In the genomic region with DNA sequence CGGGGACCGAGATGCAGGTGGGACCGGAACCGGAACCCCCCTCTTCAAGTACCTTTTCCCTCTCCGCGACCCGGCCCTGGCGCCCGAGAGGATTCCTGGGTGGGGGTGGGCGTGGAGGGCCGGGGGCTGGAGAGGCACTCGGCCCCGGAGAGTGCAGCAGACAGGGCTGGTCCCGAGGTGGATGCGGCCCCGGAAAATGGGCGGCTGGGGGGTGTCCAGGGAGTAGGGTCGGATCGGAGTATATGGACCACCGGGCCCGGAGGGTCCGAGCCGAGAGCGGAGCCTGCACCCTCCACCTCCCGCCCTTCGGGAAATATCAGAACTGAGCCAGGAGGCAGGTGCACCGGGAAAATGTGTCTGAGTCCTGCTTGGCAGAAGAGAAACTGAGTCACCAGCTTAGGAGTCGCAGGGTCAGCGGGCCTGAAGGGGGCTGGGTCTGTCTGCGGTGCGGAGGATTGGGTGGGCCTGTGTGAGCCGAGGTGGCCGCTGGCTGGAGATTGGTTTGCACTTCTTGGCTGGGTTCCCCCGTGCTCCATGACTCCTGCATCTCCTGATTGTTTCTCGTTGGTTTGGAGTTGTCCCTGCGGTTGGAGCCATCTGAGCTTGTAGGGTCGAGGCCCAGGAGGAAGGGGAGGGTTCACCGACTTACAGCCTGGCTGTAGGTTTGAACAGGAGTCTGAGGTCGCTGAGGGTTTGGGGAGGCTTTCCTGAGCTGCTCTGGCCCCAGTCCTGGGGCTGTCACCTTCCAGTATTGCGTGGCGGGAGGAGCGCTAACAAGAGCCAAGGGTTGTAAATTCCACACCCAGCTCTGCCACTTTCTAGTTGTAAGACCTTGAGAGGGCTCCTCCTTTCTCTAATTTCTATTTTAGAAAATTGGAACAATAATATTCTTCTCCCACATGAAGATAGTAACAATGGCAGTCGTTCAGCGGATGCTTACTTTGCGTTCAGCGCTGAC, we compare ENCODE assay signal across 8 cellular contexts. TPM values are rescaled to one million over a fixed set of nuclear protein-coding genes. Genes with fewer than 3 reads are reported as not detected.
DNase-seq lines count a peak whose midpoint lies in the region; ATAC-seq and TF ChIP-seq lines count a peak whose summit lies in the region.

No MANE protein-coding gene starts in this region.

- H3K4me2 ChIP-seq in H9 (ENCODE audit: insufficient read depth, insufficient read length, low read length): peak overlapping the region; percentile 98

- no peak overlapping the region for H3K14ac ChIP-seq in H9 (ENCODE audit: insufficient read depth, low read length)

- no peaks in the 10 kb centered on the region for H3K9me3 ChIP-seq in H9 (ENCODE audit: control insufficient read depth, low read depth, low read length)
- H3K9me3 ChIP-seq in cardiac muscle cell (ENCODE audit: low read depth): no peaks in the 10 kb centered on the region

- no peak overlapping the region for H2BK5ac ChIP-seq in H9 (ENCODE audit: insufficient read length, low read length)

- no peak overlapping the region for H2BK20ac ChIP-seq in H9 (ENCODE audit: low read depth, low read length, poor library complexity, severe bottlenecking)

- peak overlapping the region; percentile 96 to 97 for H3K4me3 Mint-ChIP-seq in H9
- peak overlapping the region; percentile 93 for H3K4me3 Mint-ChIP-seq in activated T-helper 1 cell treated with anti-CD3 and anti-CD28 coated beads, Interleukin-12 subunit alpha, Interleukin-12 subunit beta, Interleukin-2, Interleukin-4 antibody, amounts not matched to agents 30 ng/mL and 10 ng/mL and 1 ng/mL, durations not matched to agents 14 hours and 24 hours and 36 hours

- H4K20me1 ChIP-seq in H9 (ENCODE audit: control insufficient read depth, insufficient read depth, insufficient read length): no peaks in the 10 kb centered on the region

- H3K23me2 ChIP-seq in H9 (ENCODE audit: insufficient read length, low read depth, low read length, poor library complexity, severe bottlenecking): peaks cover 9% of the 10 kb centered on the region

- H4K5ac ChIP-seq in H9 (ENCODE audit: insufficient read length, low read depth, low read length): no peak overlapping the region

- no peak overlapping the region for H2BK12ac ChIP-seq in H9 (ENCODE audit: insufficient read length, low read depth, low read length)

- ATAC-seq in HG03354 (IDR thresholded peaks at IDR 0.05; ENCODE audit: poor library complexity, severe bottlenecking, unreplicated experiment) (no peak), GM18873 (IDR thresholded peaks at IDR 0.05; ENCODE audit: low FRiP score, unreplicated experiment) (no peak), GM21447 (IDR thresholded peaks at IDR 0.05; ENCODE audit: unreplicated experiment) (no peak)

- H3K27ac Mint-ChIP-seq in H9: peak overlapping the region in 2 of 3 experiments; percentile 100; a peak in 4 of 7 replicates
- peak overlapping the region; percentile 94 for H3K27ac Mint-ChIP-seq in activated T-helper 1 cell treated with anti-CD3 and anti-CD28 coated beads, Interleukin-12 subunit alpha, Interleukin-12 subunit beta, Interleukin-2, Interleukin-4 antibody, amounts not matched to agents 30 ng/mL and 10 ng/mL and 1 ng/mL, durations not matched to agents 14 hours and 24 hours and 36 hours

- H3K27me3 ChIP-seq in H9 (ENCODE audit: insufficient read depth, low read length): no peaks in the 10 kb centered on the region
- no peaks in the 10 kb centered on the region for H3K27me3 ChIP-seq in cardiac muscle cell
- H3K27me3 ChIP-seq in rectal smooth muscle tissue (ENCODE audit: control insufficient read depth, insufficient read depth, low read length): no peaks in the 10 kb centered on the region

- peaks cover 9 to 18% of the 10 kb centered on the region in 2 experiments for H3K4me1 Mint-ChIP-seq in H9
- peaks cover 21% of the 10 kb centered on the region for H3K4me1 Mint-ChIP-seq in activated T-helper 1 cell treated with anti-CD3 and anti-CD28 coated beads, Interleukin-12 subunit alpha, Interleukin-12 subunit beta, Interleukin-2, Interleukin-4 antibody, amounts not matched to agents 30 ng/mL and 10 ng/mL and 1 ng/mL, durations not matched to agents 14 hours and 24 hours and 36 hours (ENCODE audit: low read depth)

- H2AFZ ChIP-seq in H9 (ENCODE audit: low read length): no peak overlapping the region

- H3K56ac ChIP-seq in H9 (ENCODE audit: insufficient read length, low read depth, low read length): no peak overlapping the region

- H3K79me2 ChIP-seq in H9 (ENCODE audit: insufficient read depth, low read length): peaks cover 9% of the 10 kb centered on the region; the same call in 1 of the 2 replicates

- H3K79me1 ChIP-seq in H9 (ENCODE audit: insufficient read depth, low read depth, low read length, poor library complexity, severe bottlenecking): peaks cover 3% of the 10 kb centered on the region

- no peak overlapping the region for H4K91ac ChIP-seq in H9 (ENCODE audit: insufficient read length, low read depth, low read length)

- no peaks in the 10 kb centered on the region; the same call in 1 of the 2 replicates for H3K27me3 Mint-ChIP-seq in H9 (ENCODE audit: low read depth)
- H3K27me3 Mint-ChIP-seq in activated T-helper 1 cell treated with anti-CD3 and anti-CD28 coated beads, Interleukin-12 subunit alpha, Interleukin-12 subunit beta, Interleukin-2, Interleukin-4 antibody, amounts not matched to agents 30 ng/mL and 10 ng/mL and 1 ng/mL, durations not matched to agents 14 hours and 24 hours and 36 hours (ENCODE audit: insufficient read depth): no peaks in the 10 kb centered on the region

- no peak overlapping the region for H2BK15ac ChIP-seq in H9 (ENCODE audit: low read depth, low read length)

- no peak overlapping the region for H3K23ac ChIP-seq in H9 (ENCODE audit: insufficient read length, low read depth, low read length)

- H3K9me3 Mint-ChIP-seq in H9: no peaks in the 10 kb centered on the region
- no peaks in the 10 kb centered on the region for H3K9me3 Mint-ChIP-seq in activated T-helper 1 cell treated with anti-CD3 and anti-CD28 coated beads, Interleukin-12 subunit alpha, Interleukin-12 subunit beta, Interleukin-2, Interleukin-4 antibody, amounts not matched to agents 30 ng/mL and 10 ng/mL and 1 ng/mL, durations not matched to agents 14 hours and 24 hours and 36 hours

- intact Hi-C loops in activated T-helper 1 cell treated with anti-CD3 and anti-CD28 coated beads, Interleukin-12 subunit alpha, Interleukin-12 subunit beta, Interleukin-2, Interleukin-4 antibody, amounts not matched to agents 30 ng/mL and 10 ng/mL and 1 ng/mL, durations not matched to agents 14 hours and 24 hours and 36 hours (cut with micrococcal nuclease): loop anchor here (1.0 kb wide), 6 partner anchors 16 to 86 kb away; partner anchors contain the start of genes NFATC2IP, RABEP2 and TUFM

- H3T11ph ChIP-seq in H9 (ENCODE audit: low read length): no peak overlapping the region

- H3K4ac ChIP-seq in H9 (ENCODE audit: low read depth, low read length): no peak overlapping the region

- H3K4me1 ChIP-seq in H9 (ENCODE audit: insufficient read depth, low read length): peaks cover 1% of the 10 kb centered on the region; the same call in 1 of the 2 replicates
- no peaks in the 10 kb centered on the region for H3K4me1 ChIP-seq in cardiac muscle cell (ENCODE audit: low read depth)
- peaks cover 8% of the 10 kb centered on the region for H3K4me1 ChIP-seq in rectal smooth muscle tissue (ENCODE audit: control insufficient read depth, insufficient read depth, low read length)

- peaks cover 14 to 24% (median 22%) of the 10 kb centered on the region in 3 experiments for H3K36me3 Mint-ChIP-seq in H9 (ENCODE audit: insufficient read depth in 1 of 3, low read depth in 3 of 3)
- H3K36me3 Mint-ChIP-seq in activated T-helper 1 cell treated with anti-CD3 and anti-CD28 coated beads, Interleukin-12 subunit alpha, Interleukin-12 subunit beta, Interleukin-2, Interleukin-4 antibody, amounts not matched to agents 30 ng/mL and 10 ng/mL and 1 ng/mL, durations not matched to agents 14 hours and 24 hours and 36 hours (ENCODE audit: low read depth): peaks cover 8% of the 10 kb centered on the region

- DNase-seq in AG08396 (ENCODE audit: low spot score) (peak; percentile 74), H9 (no peak), cardiac muscle cell (ENCODE audit: low read depth in 1 of 2, low spot score in 1 of 2) (peak; percentile 47 to 61)
- DNase-seq in activated T-helper 1 cell treated with anti-CD3 and anti-CD28 coated beads, Interleukin-12 subunit alpha, Interleukin-12 subunit beta, Interleukin-2, Interleukin-4 antibody, amounts not matched to agents 30 ng/mL and 10 ng/mL and 1 ng/mL, durations not matched to agents 14 hours and 24 hours and 36 hours (ENCODE audit: low spot score): no peak

- H3K27ac ChIP-seq in H9 (ENCODE audit: insufficient read length, low read depth, low read length): no peak overlapping the region
- H3K27ac ChIP-seq in cardiac muscle cell: peak overlapping the region; percentile 96
- H3K27ac ChIP-seq in rectal smooth muscle tissue (ENCODE audit: low read depth, low read length): peak overlapping the region; percentile 99

- H2AK5ac ChIP-seq in H9 (ENCODE audit: insufficient read length, low read length): no peak overlapping the region

- H4K8ac ChIP-seq in H9 (replicated peaks; ENCODE audit: insufficient read length, low read depth, low read length): no peak overlapping the region

- H3K18ac ChIP-seq in H9 (ENCODE audit: insufficient read length, low read depth, low read length): no peak overlapping the region

- H3K36me3 ChIP-seq in cardiac muscle cell: peaks cover 19% of the 10 kb centered on the region
- peaks cover 13% of the 10 kb centered on the region for H3K36me3 ChIP-seq in rectal smooth muscle tissue (ENCODE audit: control insufficient read depth, insufficient read depth, low read length)

- no peak for TF ChIP-seq CTCF in H9 (conservative IDR thresholded peaks at IDR 0.05)
- no peak for TF ChIP-seq CTCF in cardiac muscle cell (IDR thresholded peaks at IDR 0.05; ENCODE audit: low read depth, low read length)

- no peak overlapping the region for H2BK120ac ChIP-seq in H9 (ENCODE audit: low read depth, low read length, poor library complexity, severe bottlenecking)

- WGBS in H9 (ENCODE audit: extremely low coverage, insufficient read length, low lambda C conversion rate): no CpG with 5 or more reads among the region's 46 CpGs

- H3K4me3 ChIP-seq in cardiac muscle cell (peak overlapping the region; percentile 61), rectal smooth muscle tissue (ENCODE audit: low read length) (peak overlapping the region; percentile 98)

- H3K9ac ChIP-seq in H9 (ENCODE audit: extremely low read depth, insufficient read length, low read length) (peak overlapping the region; percentile 63), rectal smooth muscle tissue (ENCODE audit: low read length) (peak overlapping the region; percentile 71)

RNA-seq across cellular contexts. Expression of gene SH2B1, which starts 0.6 kb away (rescaled TPM):
- 50.1 and 51.9 TPM in 2 replicates for total RNA-seq in H9 (2021)
- 54.2 and 56.2 TPM in 2 replicates for total RNA-seq in activated T-helper 1 cell treated with anti-CD3 and anti-CD28 coated beads, Interleukin-12 subunit alpha, Interleukin-12 subunit beta, Interleukin-2, Interleukin-4 antibody, amounts not matched to agents 30 ng/mL and 10 ng/mL and 1 ng/mL, durations not matched to agents 14 hours and 24 hours and 36 hours
- total RNA-seq in cardiac muscle cell: 79.5 and 92.0 TPM in 2 replicates
- polyA plus RNA-seq in cardiac muscle cell: 37.7 and 41.1 TPM in 2 replicates

RNA-seq across cellular contexts. Expression of gene ATP2A1, which starts 14.1 kb away (rescaled TPM):
- total RNA-seq in H9 (2021): 3.9 and 4.6 TPM in 2 replicates
- total RNA-seq in activated T-helper 1 cell treated with anti-CD3 and anti-CD28 coated beads, Interleukin-12 subunit alpha, Interleukin-12 subunit beta, Interleukin-2, Interleukin-4 antibody, amounts not matched to agents 30 ng/mL and 10 ng/mL and 1 ng/mL, durations not matched to agents 14 hours and 24 hours and 36 hours: 2.6 and 3.3 TPM in 2 replicates
- total RNA-seq in cardiac muscle cell: 2.6 and 2.7 TPM in 2 replicates
- 2.6 and 5.0 TPM in 2 replicates for polyA plus RNA-seq in cardiac muscle cell

RNA-seq across cellular contexts. Expression of gene TUFM, which starts 18.1 kb away (rescaled TPM):
- total RNA-seq in H9 (2021) (207 and 208 TPM in 2 replicates), cardiac muscle cell (220 and 225 TPM in 2 replicates)
- 261 and 264 TPM in 2 replicates for total RNA-seq in activated T-helper 1 cell treated with anti-CD3 and anti-CD28 coated beads, Interleukin-12 subunit alpha, Interleukin-12 subunit beta, Interleukin-2, Interleukin-4 antibody, amounts not matched to agents 30 ng/mL and 10 ng/mL and 1 ng/mL, durations not matched to agents 14 hours and 24 hours and 36 hours
- polyA plus RNA-seq in cardiac muscle cell: 305 and 359 TPM in 2 replicates

RNA-seq across cellular contexts. Expression of gene ATXN2L, which starts 41.4 kb away (rescaled TPM):
- total RNA-seq in H9 (2021) (293 and 309 TPM in 2 replicates), cardiac muscle cell (70.9 and 81.2 TPM in 2 replicates)
- total RNA-seq in activated T-helper 1 cell treated with anti-CD3 and anti-CD28 coated beads, Interleukin-12 subunit alpha, Interleukin-12 subunit beta, Interleukin-2, Interleukin-4 antibody, amounts not matched to agents 30 ng/mL and 10 ng/mL and 1 ng/mL, durations not matched to agents 14 hours and 24 hours and 36 hours: 319 and 337 TPM in 2 replicates
- polyA plus RNA-seq in cardiac muscle cell: 116 and 129 TPM in 2 replicates

Comparison
In these comparisons a context has a peak if more than half of its experiments do, and no peak if none do; other contexts are left out.
1. DNase-seq: peak in AG08396 (single experiment) and cardiac muscle cell (2 of 2); none in H9 (single experiment) and activated T-helper 1 cell treated with anti-CD3 and anti-CD28 coated beads, Interleukin-12 subunit alpha, Interleukin-12 subunit beta, Interleukin-2, Interleukin-4 antibody, amounts not matched to agents 30 ng/mL and 10 ng/mL and 1 ng/mL, durations not matched to agents 14 hours and 24 hours and 36 hours (single experiment).